In the genomic region with DNA sequence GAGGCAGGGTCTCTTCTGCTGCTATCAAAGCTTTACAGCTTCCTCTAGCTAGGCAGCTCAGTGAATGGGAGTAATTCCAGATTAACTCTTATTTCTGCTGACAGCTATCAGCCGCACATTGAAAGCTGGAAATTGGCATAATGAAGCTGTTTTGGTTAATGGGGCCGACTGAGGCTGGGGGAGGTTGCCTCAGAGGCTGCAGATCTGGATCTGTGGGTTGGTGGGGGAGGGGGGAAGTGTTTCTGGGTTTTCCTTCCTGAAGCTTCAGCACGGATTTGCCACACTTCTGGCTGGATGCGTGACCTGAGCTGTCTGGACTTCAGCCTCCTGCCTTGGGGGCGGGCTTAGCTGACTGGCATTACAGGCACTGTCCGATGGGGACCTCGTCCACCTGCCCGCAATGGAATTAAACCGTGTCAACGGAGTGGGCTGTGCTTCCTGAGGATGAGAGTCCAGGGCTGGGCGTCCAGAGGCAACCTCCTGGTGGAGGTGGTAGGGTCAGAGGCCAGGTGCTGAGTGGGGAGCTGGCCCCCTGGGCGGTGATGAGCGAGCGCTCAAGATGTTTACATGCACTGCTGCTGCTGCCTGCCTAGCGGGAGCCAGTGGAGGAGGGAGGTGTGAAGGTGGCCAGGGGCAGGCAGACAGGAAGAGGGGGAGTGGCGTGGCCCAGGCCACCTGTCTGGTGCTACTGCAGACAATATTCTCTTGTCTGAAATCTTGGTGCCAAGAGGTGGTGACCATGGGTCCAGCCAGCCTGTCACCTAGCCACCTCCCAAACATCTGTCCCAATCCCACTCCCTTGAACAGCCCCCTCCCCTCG, we compare ENCODE assay signal across 1 cellular context.
TF ChIP-seq lines count a peak whose summit lies in the region.

No MANE protein-coding gene starts in this region.

TF ChIP-seq in HepG2, 621 proteins besides CTCF, POLR2A, EP300 and RAD21 (continued from another document and continues in another):
- TF ChIP-seq ZSCAN9 (CRISPR knock-in tag; IDR thresholded peaks at IDR 0.05; ENCODE audit: borderline replicate concordance): 0 out of 2 replicates have a peak, but pooled peaks have one; percentile 63
- 0 out of 2 replicates have a peak, but pooled peaks have one; percentile 63 for TF ChIP-seq ZNF747 (CRISPR knock-in tag; IDR thresholded peaks at IDR 0.05; ENCODE audit: borderline replicate concordance)
- TF ChIP-seq, protein P1, sequence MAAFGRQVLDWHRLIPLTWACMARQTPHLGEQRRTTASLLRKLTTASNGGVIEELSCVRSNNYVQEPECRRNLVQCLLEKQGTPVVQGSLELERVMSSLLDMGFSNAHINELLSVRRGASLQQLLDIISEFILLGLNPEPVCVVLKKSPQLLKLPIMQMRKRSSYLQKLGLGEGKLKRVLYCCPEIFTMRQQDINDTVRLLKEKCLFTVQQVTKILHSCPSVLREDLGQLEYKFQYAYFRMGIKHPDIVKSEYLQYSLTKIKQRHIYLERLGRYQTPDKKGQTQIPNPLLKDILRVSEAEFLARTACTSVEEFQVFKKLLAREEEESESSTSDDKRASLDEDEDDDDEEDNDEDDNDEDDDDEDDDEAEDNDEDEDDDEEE (CRISPR knock-in tag; IDR thresholded peaks at IDR 0.05): peak; percentile 34; the same call in 1 of the 2 replicates
- no peak for TF ChIP-seq ZKSCAN5 (CRISPR knock-in tag; IDR thresholded peaks at IDR 0.05)
- no peak for TF ChIP-seq IKZF4 (CRISPR knock-in tag; IDR thresholded peaks at IDR 0.05; ENCODE audit: borderline replicate concordance, low read depth, not compliant biosample characterization)
- no peak for TF ChIP-seq KLF12 (CRISPR knock-in tag; IDR thresholded peaks at IDR 0.05; ENCODE audit: borderline replicate concordance)
- TF ChIP-seq YEATS4 (CRISPR knock-in tag; IDR thresholded peaks at IDR 0.05; ENCODE audit: borderline replicate concordance): no peak
- TF ChIP-seq MXD1 (CRISPR knock-in tag; IDR thresholded peaks at IDR 0.05): 0 out of 2 replicates have a peak, but pooled peaks have one; percentile 68
- TF ChIP-seq ZBTB20 (CRISPR knock-in tag; IDR thresholded peaks at IDR 0.05; ENCODE audit: borderline replicate concordance, low read depth): peak; percentile 59; the same call in 1 of the 2 replicates
- no peak for TF ChIP-seq SMYD3 (CRISPR knock-in tag; IDR thresholded peaks at IDR 0.05)
- TF ChIP-seq HOXA3 (CRISPR knock-in tag; IDR thresholded peaks at IDR 0.05): no peak
- peak; percentile 45; the same call in 1 of the 2 replicates for TF ChIP-seq IRF2 (CRISPR knock-in tag; IDR thresholded peaks at IDR 0.05)
- TF ChIP-seq CBFB (CRISPR knock-in tag; IDR thresholded peaks at IDR 0.05): no peak
- TF ChIP-seq, protein P2, sequence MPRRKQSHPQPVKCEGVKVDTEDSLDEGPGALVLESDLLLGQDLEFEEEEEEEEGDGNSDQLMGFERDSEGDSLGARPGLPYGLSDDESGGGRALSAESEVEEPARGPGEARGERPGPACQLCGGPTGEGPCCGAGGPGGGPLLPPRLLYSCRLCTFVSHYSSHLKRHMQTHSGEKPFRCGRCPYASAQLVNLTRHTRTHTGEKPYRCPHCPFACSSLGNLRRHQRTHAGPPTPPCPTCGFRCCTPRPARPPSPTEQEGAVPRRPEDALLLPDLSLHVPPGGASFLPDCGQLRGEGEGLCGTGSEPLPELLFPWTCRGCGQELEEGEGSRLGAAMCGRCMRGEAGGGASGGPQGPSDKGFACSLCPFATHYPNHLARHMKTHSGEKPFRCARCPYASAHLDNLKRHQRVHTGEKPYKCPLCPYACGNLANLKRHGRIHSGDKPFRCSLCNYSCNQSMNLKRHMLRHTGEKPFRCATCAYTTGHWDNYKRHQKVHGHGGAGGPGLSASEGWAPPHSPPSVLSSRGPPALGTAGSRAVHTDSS (CRISPR knock-in tag; conservative IDR thresholded peaks at IDR 0.05): no peak
- TF ChIP-seq MAX (IDR thresholded peaks at IDR 0.05): peak; percentile 92
- TF ChIP-seq, protein P3, sequence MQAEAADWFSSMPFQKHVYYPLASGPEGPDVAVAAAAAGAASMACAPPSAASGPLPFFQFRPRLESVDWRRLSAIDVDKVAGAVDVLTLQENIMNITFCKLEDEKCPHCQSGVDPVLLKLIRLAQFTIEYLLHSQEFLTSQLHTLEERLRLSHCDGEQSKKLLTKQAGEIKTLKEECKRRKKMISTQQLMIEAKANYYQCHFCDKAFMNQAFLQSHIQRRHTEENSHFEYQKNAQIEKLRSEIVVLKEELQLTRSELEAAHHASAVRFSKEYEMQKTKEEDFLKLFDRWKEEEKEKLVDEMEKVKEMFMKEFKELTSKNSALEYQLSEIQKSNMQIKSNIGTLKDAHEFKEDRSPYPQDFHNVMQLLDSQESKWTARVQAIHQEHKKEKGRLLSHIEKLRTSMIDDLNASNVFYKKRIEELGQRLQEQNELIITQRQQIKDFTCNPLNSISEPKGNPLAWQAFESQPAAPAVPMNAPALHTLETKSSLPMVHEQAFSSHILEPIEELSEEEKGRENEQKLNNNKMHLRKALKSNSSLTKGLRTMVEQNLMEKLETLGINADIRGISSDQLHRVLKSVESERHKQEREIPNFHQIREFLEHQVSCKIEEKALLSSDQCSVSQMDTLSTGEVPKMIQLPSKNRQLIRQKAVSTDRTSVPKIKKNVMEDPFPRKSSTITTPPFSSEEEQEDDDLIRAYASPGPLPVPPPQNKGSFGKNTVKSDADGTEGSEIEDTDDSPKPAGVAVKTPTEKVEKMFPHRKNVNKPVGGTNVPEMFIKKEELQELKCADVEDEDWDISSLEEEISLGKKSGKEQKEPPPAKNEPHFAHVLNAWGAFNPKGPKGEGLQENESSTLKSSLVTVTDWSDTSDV (CRISPR knock-in tag; IDR thresholded peaks at IDR 0.05): 0 out of 2 replicates have a peak, but pooled peaks have one; percentile 73
- no peak; the same call in 1 of the 2 replicates for TF ChIP-seq ZNF777 (CRISPR knock-in tag; IDR thresholded peaks at IDR 0.05)
- TF ChIP-seq ZNF292 (CRISPR knock-in tag; IDR thresholded peaks at IDR 0.05; ENCODE audit: borderline replicate concordance, low read depth): peak; percentile 97
- TF ChIP-seq ARNT2 (CRISPR knock-in tag; IDR thresholded peaks at IDR 0.05; ENCODE audit: low read depth): peak; percentile 69; the same call in 1 of the 2 replicates
- TF ChIP-seq ZNF879 (CRISPR knock-in tag; IDR thresholded peaks at IDR 0.05): peak; percentile 43; the same call in 1 of the 2 replicates
- no peak for TF ChIP-seq NR3C1 (CRISPR knock-in tag; IDR thresholded peaks at IDR 0.05)
- TF ChIP-seq, protein P4, sequence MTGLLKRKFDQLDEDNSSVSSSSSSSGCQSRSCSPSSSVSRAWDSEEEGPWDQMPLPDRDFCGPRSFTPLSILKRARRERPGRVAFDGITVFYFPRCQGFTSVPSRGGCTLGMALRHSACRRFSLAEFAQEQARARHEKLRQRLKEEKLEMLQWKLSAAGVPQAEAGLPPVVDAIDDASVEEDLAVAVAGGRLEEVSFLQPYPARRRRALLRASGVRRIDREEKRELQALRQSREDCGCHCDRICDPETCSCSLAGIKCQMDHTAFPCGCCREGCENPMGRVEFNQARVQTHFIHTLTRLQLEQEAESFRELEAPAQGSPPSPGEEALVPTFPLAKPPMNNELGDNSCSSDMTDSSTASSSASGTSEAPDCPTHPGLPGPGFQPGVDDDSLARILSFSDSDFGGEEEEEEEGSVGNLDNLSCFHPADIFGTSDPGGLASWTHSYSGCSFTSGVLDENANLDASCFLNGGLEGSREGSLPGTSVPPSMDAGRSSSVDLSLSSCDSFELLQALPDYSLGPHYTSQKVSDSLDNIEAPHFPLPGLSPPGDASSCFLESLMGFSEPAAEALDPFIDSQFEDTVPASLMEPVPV (CRISPR knock-in tag; IDR thresholded peaks at IDR 0.05): peak; percentile 79; the same call in 1 of the 2 replicates
- TF ChIP-seq, protein P5, sequence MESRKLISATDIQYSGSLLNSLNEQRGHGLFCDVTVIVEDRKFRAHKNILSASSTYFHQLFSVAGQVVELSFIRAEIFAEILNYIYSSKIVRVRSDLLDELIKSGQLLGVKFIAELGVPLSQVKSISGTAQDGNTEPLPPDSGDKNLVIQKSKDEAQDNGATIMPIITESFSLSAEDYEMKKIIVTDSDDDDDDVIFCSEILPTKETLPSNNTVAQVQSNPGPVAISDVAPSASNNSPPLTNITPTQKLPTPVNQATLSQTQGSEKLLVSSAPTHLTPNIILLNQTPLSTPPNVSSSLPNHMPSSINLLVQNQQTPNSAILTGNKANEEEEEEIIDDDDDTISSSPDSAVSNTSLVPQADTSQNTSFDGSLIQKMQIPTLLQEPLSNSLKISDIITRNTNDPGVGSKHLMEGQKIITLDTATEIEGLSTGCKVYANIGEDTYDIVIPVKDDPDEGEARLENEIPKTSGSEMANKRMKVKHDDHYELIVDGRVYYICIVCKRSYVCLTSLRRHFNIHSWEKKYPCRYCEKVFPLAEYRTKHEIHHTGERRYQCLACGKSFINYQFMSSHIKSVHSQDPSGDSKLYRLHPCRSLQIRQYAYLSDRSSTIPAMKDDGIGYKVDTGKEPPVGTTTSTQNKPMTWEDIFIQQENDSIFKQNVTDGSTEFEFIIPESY (CRISPR knock-in tag; IDR thresholded peaks at IDR 0.05): peak; percentile 27; the same call in 1 of the 2 replicates
- TF ChIP-seq FOSL2 (CRISPR knock-in tag; IDR thresholded peaks at IDR 0.05): peak; percentile 63; the same call in 1 of the 2 replicates
- TF ChIP-seq ZNF614 (CRISPR knock-in tag; IDR thresholded peaks at IDR 0.05; ENCODE audit: borderline replicate concordance): peak; percentile 71; the same call in 1 of the 2 replicates
- TF ChIP-seq ZNF615 (CRISPR knock-in tag; IDR thresholded peaks at IDR 0.05; ENCODE audit: borderline replicate concordance): no peak
- TF ChIP-seq, protein P6, sequence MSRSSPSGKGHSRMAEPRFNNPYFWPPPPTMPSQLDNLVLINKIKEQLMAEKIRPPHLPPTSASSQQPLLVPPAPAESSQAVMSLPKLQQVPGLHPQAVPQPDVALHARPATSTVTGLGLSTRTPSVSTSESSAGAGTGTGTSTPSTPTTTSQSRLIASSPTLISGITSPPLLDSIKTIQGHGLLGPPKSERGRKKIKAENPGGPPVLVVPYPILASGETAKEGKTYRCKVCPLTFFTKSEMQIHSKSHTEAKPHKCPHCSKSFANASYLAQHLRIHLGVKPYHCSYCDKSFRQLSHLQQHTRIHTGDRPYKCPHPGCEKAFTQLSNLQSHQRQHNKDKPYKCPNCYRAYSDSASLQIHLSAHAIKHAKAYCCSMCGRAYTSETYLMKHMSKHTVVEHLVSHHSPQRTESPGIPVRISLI (CRISPR knock-in tag; IDR thresholded peaks at IDR 0.05; ENCODE audit: borderline replicate concordance): peak; percentile 61; the same call in 1 of the 2 replicates
- TF ChIP-seq YY1 (IDR thresholded peaks at IDR 0.05; ENCODE audit: insufficient read depth, insufficient replicate concordance, low read depth, low read length): peak; percentile 27
- peak; percentile 96 for TF ChIP-seq HIC2 (CRISPR knock-in tag; IDR thresholded peaks at IDR 0.05; ENCODE audit: low read depth)
- TF ChIP-seq ZNF619 (CRISPR knock-in tag; IDR thresholded peaks at IDR 0.05): 0 out of 2 replicates have a peak, but pooled peaks have one; percentile 55
- TF ChIP-seq, protein P7, sequence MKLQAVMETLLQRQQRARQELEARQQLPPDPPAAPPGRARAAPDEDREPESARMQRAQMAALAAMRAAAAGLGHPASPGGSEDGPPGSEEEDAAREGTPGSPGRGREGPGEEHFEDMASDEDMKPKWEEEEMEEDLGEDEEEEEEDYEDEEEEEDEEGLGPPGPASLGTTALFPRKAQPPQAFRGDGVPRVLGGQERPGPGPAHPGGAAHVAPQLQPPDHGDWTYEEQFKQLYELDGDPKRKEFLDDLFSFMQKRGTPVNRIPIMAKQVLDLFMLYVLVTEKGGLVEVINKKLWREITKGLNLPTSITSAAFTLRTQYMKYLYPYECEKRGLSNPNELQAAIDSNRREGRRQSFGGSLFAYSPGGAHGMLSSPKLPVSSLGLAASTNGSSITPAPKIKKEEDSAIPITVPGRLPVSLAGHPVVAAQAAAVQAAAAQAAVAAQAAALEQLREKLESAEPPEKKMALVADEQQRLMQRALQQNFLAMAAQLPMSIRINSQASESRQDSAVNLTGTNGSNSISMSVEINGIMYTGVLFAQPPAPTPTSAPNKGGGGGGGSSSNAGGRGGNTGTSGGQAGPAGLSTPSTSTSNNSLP (IDR thresholded peaks at IDR 0.05; ENCODE audit: low read depth, low read length): no peak
- TF ChIP-seq ZNF761 (CRISPR knock-in tag; conservative IDR thresholded peaks at IDR 0.05): peak; percentile 81
- peak; percentile 68; the same call in 1 of the 2 replicates for TF ChIP-seq AKAP8 (CRISPR knock-in tag; IDR thresholded peaks at IDR 0.05)
- TF ChIP-seq ZNF367 (CRISPR knock-in tag; IDR thresholded peaks at IDR 0.05; ENCODE audit: borderline replicate concordance): no peak
- no peak for TF ChIP-seq LRRFIP1 (CRISPR knock-in tag; conservative IDR thresholded peaks at IDR 0.05)
- no peak for TF ChIP-seq NBN (conservative IDR thresholded peaks at IDR 0.05)
- peak; percentile 95 for TF ChIP-seq ZNF205 (CRISPR knock-in tag; IDR thresholded peaks at IDR 0.05)
- no peak for TF ChIP-seq ZFP36 (IDR thresholded peaks at IDR 0.05; ENCODE audit: borderline replicate concordance, low read depth, low read length, partially characterized antibody)
